Comparison of ENCODE assay signal across 8 cellular contexts in genomic region chr9:34633851-34634550, GRCh38. TPM values are rescaled to one million over a fixed set of nuclear protein-coding genes. Genes with fewer than 3 reads are reported as not detected.
DNase-seq lines count a peak whose midpoint lies in the region; ATAC-seq and TF ChIP-seq lines count a peak whose summit lies in the region.

No MANE protein-coding gene starts in this region.

- H3K4me1 Mint-ChIP-seq in IgD-negative memory B cell = peaks cover 19 to 30% (median 25%) of the 10 kb centered on the region in 3 donors

- H3K27me3 ChIP-seq in GM06990 (replicated peaks; ENCODE audit: control insufficient read depth, insufficient read depth, low read length) (peaks cover 2% of the 10 kb centered on the region; the same call in 1 of the 2 replicates), Peyer's patch (peaks cover 0 to 9% of the 10 kb centered on the region in 2 donors), upper lobe of left lung (peaks cover 0 to 13% (median 6%) of the 10 kb centered on the region in 4 donors)

- H3K4me3 ChIP-seq in GM06990 (replicated peaks; ENCODE audit: low read depth, low read length) = no peak overlapping the region
- no peak overlapping the region for H3K4me3 ChIP-seq in Peyer's patch
- H3K4me3 ChIP-seq in fibroblast of villous mesenchyme (ENCODE audit: low read depth, low read length) = no peak overlapping the region
- no peak overlapping the region for H3K4me3 ChIP-seq in upper lobe of left lung

- no peaks in the 10 kb centered on the region for H3K9me3 Mint-ChIP-seq in IgD-negative memory B cell

- H3K9me3 ChIP-seq in Peyer's patch = no peaks in the 10 kb centered on the region
- H3K9me3 ChIP-seq in upper lobe of left lung = no peaks in the 10 kb centered on the region

- DNase-seq in GM06990 (ENCODE audit: extremely low read depth, insufficient read length) = no peak
- peak; percentile 54 to 83 (median 79) for DNase-seq in Peyer's patch
- DNase-seq in activated T-helper 1 cell treated with anti-CD3 and anti-CD28 coated beads, Interleukin-2, amount 50 U/mL, for 16 hours (ENCODE audit: low read depth in 1 of 2, low spot score in 1 of 2) = peak; percentile 52 to 54
- peak; percentile 64 for DNase-seq in fibroblast of villous mesenchyme (ENCODE audit: low read depth)
- DNase-seq in occipital lobe (lab: John Stamatoyannopoulos, UW) = peak; percentile 51
- peak in 1 of 2 donors; percentile 71 for DNase-seq in upper lobe of left lung
- no peak for DNase-seq in HK-2 (ENCODE audit: unreplicated experiment)

- H3K27me3 Mint-ChIP-seq in IgD-negative memory B cell = peaks cover 15% of the 10 kb centered on the region

- peak overlapping the region in 2 of 3 donors; percentile 22 to 31 for H3K27ac Mint-ChIP-seq in IgD-negative memory B cell

- H3K36me3 ChIP-seq in GM06990 (ENCODE audit: control insufficient read depth, insufficient read depth, low read length) = no peaks in the 10 kb centered on the region; the same call in 1 of the 2 replicates
- peaks cover 0 to 10% (median 0%) of the 10 kb centered on the region in 3 donors for H3K36me3 ChIP-seq in Peyer's patch
- H3K36me3 ChIP-seq in upper lobe of left lung = peaks cover 0 to 8% (median 4%) of the 10 kb centered on the region in 4 donors

- 18 to 40% methylated on average over 2 to 3 of the region's 3 CpGs for WGBS in upper lobe of left lung, 2 donors

- TF ChIP-seq EP300 in upper lobe of left lung (IDR thresholded peaks at IDR 0.05) = no peak

- ATAC-seq in upper lobe of left lung (ENCODE audit: low FRiP score in 2 of 2) = peak; percentile 58 to 66

- TF ChIP-seq POLR2A in Peyer's patch (IDR thresholded peaks at IDR 0.05) (no peak), upper lobe of left lung (IDR thresholded peaks at IDR 0.05) (no peak)

- H3K4me3 Mint-ChIP-seq in IgD-negative memory B cell = peak overlapping the region in 1 of 4 donors; percentile 53

- no peak overlapping the region for H3K27ac ChIP-seq in Peyer's patch
- no peak overlapping the region for H3K27ac ChIP-seq in upper lobe of left lung

- H3K4me1 ChIP-seq in Peyer's patch (peaks cover 0 to 32% (median 13%) of the 10 kb centered on the region in 4 donors), upper lobe of left lung (peaks cover 24 to 30% (median 26%) of the 10 kb centered on the region in 4 donors)

- TF ChIP-seq CTCF in GM06990 (IDR thresholded peaks at IDR 0.05; ENCODE audit: insufficient read depth, low read length, poor library complexity, severe bottlenecking) = peak; percentile 86
- TF ChIP-seq CTCF in Peyer's patch (IDR thresholded peaks at IDR 0.05) = peak; percentile 70 to 87 (median 78)
- peak; percentile 88 for TF ChIP-seq CTCF in fibroblast of villous mesenchyme (IDR thresholded peaks at IDR 0.05; ENCODE audit: insufficient read depth, low read depth, low read length)
- TF ChIP-seq CTCF in upper lobe of left lung (IDR thresholded peaks at IDR 0.05) = peak; percentile 73 to 84 (median 76)

- peaks cover 3% of the 10 kb centered on the region for H3K36me3 Mint-ChIP-seq in IgD-negative memory B cell

RNA-seq across cellular contexts. Expression of gene SIGMAR1, which starts 3.6 kb away (rescaled TPM):
- 63.1 TPM for polyA plus RNA-seq in IgD-negative memory B cell
- 100 to 1,000 TPM in 3 of 4 donors, 10 to 100 TPM in 1; 63.5 to 138 (median 111) TPM for total RNA-seq in Peyer's patch
- 71.7 and 76.7 TPM in 2 replicates for total RNA-seq in fibroblast of villous mesenchyme
- 24.3 TPM for total RNA-seq in occipital lobe
- total RNA-seq in upper lobe of left lung = 10 to 100 TPM; 26.7 to 52.9 (median 43.0) TPM

RNA-seq across cellular contexts. Expression of gene ARID3C, which starts 5.1 kb away (rescaled TPM):
- not detected for polyA plus RNA-seq in IgD-negative memory B cell
- total RNA-seq in Peyer's patch (under 1 TPM in 1 of 4 donors, not detected in 3; 0.53 TPM), fibroblast of villous mesenchyme (0.32 TPM in 1 of 2 replicates, not detected in the other), occipital lobe (not detected), upper lobe of left lung (not detected)

RNA-seq across cellular contexts. Expression of gene GALT, which starts 12.5 kb away (rescaled TPM):
- 37.2 TPM for polyA plus RNA-seq in IgD-negative memory B cell
- total RNA-seq in Peyer's patch (100 to 1,000 TPM; 111 to 310 (median 185) TPM), fibroblast of villous mesenchyme (34.1 and 36.7 TPM in 2 replicates), occipital lobe (32.4 TPM), upper lobe of left lung (100 to 1,000 TPM in 1 of 6 donors, 10 to 100 TPM in 5; 33.4 to 141 (median 44.3) TPM)

RNA-seq across cellular contexts. Expression of gene DCTN3, which starts 13.7 kb away (rescaled TPM):
- polyA plus RNA-seq in IgD-negative memory B cell = 113 TPM
- total RNA-seq in Peyer's patch (10 to 100 TPM; 37.4 to 70.1 (median 47.5) TPM), fibroblast of villous mesenchyme (70.8 and 102 TPM in 2 replicates), occipital lobe (108 TPM), upper lobe of left lung (10 to 100 TPM; 26.2 to 92.6 (median 68.1) TPM)

RNA-seq across cellular contexts. Expression of gene IL11RA, which starts 18.0 kb away (rescaled TPM):
- 4.7 TPM for polyA plus RNA-seq in IgD-negative memory B cell
- total RNA-seq in Peyer's patch = 10 to 100 TPM; 37.8 to 98.3 (median 58.0) TPM
- total RNA-seq in fibroblast of villous mesenchyme = 8.2 and 14.8 TPM in 2 replicates
- 5.0 TPM for total RNA-seq in occipital lobe
- 10 to 100 TPM; 14.5 to 49.2 (median 23.7) TPM for total RNA-seq in upper lobe of left lung

Comparison
In these comparisons a context has a peak if more than half of its experiments do, and no peak if none do; other contexts are left out.
1. DNase-seq: peak in Peyer's patch (3 of 3), activated T-helper 1 cell treated with anti-CD3 and anti-CD28 coated beads, Interleukin-2, amount 50 U/mL, for 16 hours (2 of 2), fibroblast of villous mesenchyme (single experiment) and occipital lobe (single experiment); none in GM06990 (single experiment) and HK-2 (single experiment).
2. Peak in every context shown above with its lines, with median percentiles within 50 percentile points of each other: CTCF ChIP-seq.